In genomic region chr6:127121637-127121960, GRCh38 we compare ENCODE assay signal across 18 cellular contexts. TPM values are rescaled to one million over a fixed set of nuclear protein-coding genes. Genes with fewer than 3 reads are reported as not detected.
DNase-seq lines count a peak whose midpoint lies in the region; ATAC-seq and TF ChIP-seq lines count a peak whose summit lies in the region.
"Had no signal": no experiment of that assay in that cellular context is flagged by ENCODE, and none has a peak within 500 bp of the region (broad histone marks: within the 10 kb centered on the region; RNA-seq: fewer than 3 reads in every experiment).

No MANE protein-coding gene starts in this region.

- peak overlapping the region; percentile 92 for H3K4me2 ChIP-seq in smooth muscle cell
- H3K4me2 ChIP-seq: BLaER1, PC-9 had no signal

- peaks cover 34% of the 10 kb centered on the region for H3K27me3 Mint-ChIP-seq in activated naive CD8-positive, alpha-beta T cell
- H3K27me3 Mint-ChIP-seq in activated naive CD8-positive, alpha-beta T cell treated with anti-CD3 and anti-CD28 coated beads for 36 hours: peaks cover 60% of the 10 kb centered on the region
- H3K27me3 Mint-ChIP-seq in glutamatergic neuron (ENCODE audit: unreplicated experiment): peaks cover 14% of the 10 kb centered on the region

- peaks cover 37% of the 10 kb centered on the region for H4K20me1 ChIP-seq in smooth muscle cell (ENCODE audit: low read depth)

- H3K4me1 Mint-ChIP-seq in activated naive CD8-positive, alpha-beta T cell (ENCODE audit: low read depth): peaks cover 23% of the 10 kb centered on the region
- H3K4me1 Mint-ChIP-seq in activated naive CD8-positive, alpha-beta T cell treated with anti-CD3 and anti-CD28 coated beads for 36 hours: peaks cover 10% of the 10 kb centered on the region
- peaks cover 2% of the 10 kb centered on the region for H3K4me1 Mint-ChIP-seq in glutamatergic neuron (ENCODE audit: low read depth, unreplicated experiment)

- H3K27ac ChIP-seq in smooth muscle cell (ENCODE audit: low read depth): no peak overlapping the region
- H3K27ac ChIP-seq: BLaER1, PC-9, upper lobe of right lung had no signal

- peaks cover 80% of the 10 kb centered on the region for H3K79me2 ChIP-seq in smooth muscle cell (ENCODE audit: low read depth)

- H3K36me3 ChIP-seq in smooth muscle cell (ENCODE audit: low read depth): no peaks in the 10 kb centered on the region
- H3K36me3 ChIP-seq: BLaER1, upper lobe of right lung had no signal

- no peak for DNase-seq in activated naive CD8-positive, alpha-beta T cell treated with anti-CD3 and anti-CD28 coated beads for 36 hours
- DNase-seq in SK-N-DZ (ENCODE audit: low spot score): peak; percentile 5
- DNase-seq in glutamatergic neuron: no peak
- DNase-seq in smooth muscle cell (lab: John Stamatoyannopoulos, UW; ENCODE audit: unreplicated experiment): no peak
- no peak for DNase-seq in T-helper 1 cell

- peaks cover 16% of the 10 kb centered on the region for H3K4me1 ChIP-seq in smooth muscle cell (ENCODE audit: low read depth)

- H3K9me3 ChIP-seq in smooth muscle cell (replicated peaks; ENCODE audit: low read depth): no peaks in the 10 kb centered on the region
- H3K9me3 ChIP-seq: BLaER1, upper lobe of right lung had no signal

- H3F3A ChIP-seq in smooth muscle cell (ENCODE audit: low read depth): no peaks in the 10 kb centered on the region

- H3K9me3 Mint-ChIP-seq in activated naive CD8-positive, alpha-beta T cell (ENCODE audit: low read depth): no peaks in the 10 kb centered on the region
- no peaks in the 10 kb centered on the region for H3K9me3 Mint-ChIP-seq in activated naive CD8-positive, alpha-beta T cell treated with anti-CD3 and anti-CD28 coated beads for 36 hours
- H3K9me3 Mint-ChIP-seq in glutamatergic neuron (ENCODE audit: unreplicated experiment): peaks cover 2% of the 10 kb centered on the region
- H3K9me3 Mint-ChIP-seq: activated CD4-positive, alpha-beta T cell treated with anti-CD3 and anti-CD28 coated beads, Interleukin-2, amount 10 ng/mL, durations not matched to agents 7 days and 5 days; activated T-helper 2 cell treated with anti-CD3 and anti-CD28 coated beads, Interferon-gamma antibody, Interleukin-2, Interleukin-4, amounts not matched to agents 10 μg/mL and 5 μg/mL and 100 μg/mL, durations not matched to agents 14 hours and 24 hours and 36 hours; stimulated activated naive CD8-positive, alpha-beta T cell treated with anti-CD3 and anti-CD28 coated beads, Interleukin-15, amount 100 ng/mL, for 72 hours had no signal

- 23% methylated on average over 3 of the region's 3 CpGs for WGBS in smooth muscle cell (ENCODE audit: low lambda C conversion rate)

- peaks cover 5% of the 10 kb centered on the region for H3K27me3 ChIP-seq in smooth muscle cell (ENCODE audit: low read depth)

- no peaks in the 10 kb centered on the region for H3K36me3 Mint-ChIP-seq in activated naive CD8-positive, alpha-beta T cell
- no peaks in the 10 kb centered on the region for H3K36me3 Mint-ChIP-seq in activated naive CD8-positive, alpha-beta T cell treated with anti-CD3 and anti-CD28 coated beads for 36 hours
- H3K36me3 Mint-ChIP-seq in glutamatergic neuron (ENCODE audit: unreplicated experiment): no peaks in the 10 kb centered on the region

- ATAC-seq in HG03457 (IDR thresholded peaks at IDR 0.05; ENCODE audit: unreplicated experiment) (no peak), HG03097 (IDR thresholded peaks at IDR 0.05; ENCODE audit: low FRiP score, unreplicated experiment) (no peak)

- TF ChIP-seq CTCF in glutamatergic neuron (IDR thresholded peaks at IDR 0.05; ENCODE audit: partially characterized antibody, unreplicated experiment) (no peak), smooth muscle cell (IDR thresholded peaks at IDR 0.05; ENCODE audit: borderline replicate concordance, insufficient read depth, poor library complexity, severe bottlenecking) (no peak)

- peak overlapping the region; percentile 56 for H3K4me3 Mint-ChIP-seq in activated naive CD8-positive, alpha-beta T cell
- no peak overlapping the region for H3K4me3 Mint-ChIP-seq in activated naive CD8-positive, alpha-beta T cell treated with anti-CD3 and anti-CD28 coated beads for 36 hours
- peak overlapping the region; percentile 61 for H3K4me3 Mint-ChIP-seq in glutamatergic neuron (ENCODE audit: unreplicated experiment)
- H3K4me3 Mint-ChIP-seq: activated CD4-positive, alpha-beta T cell treated with anti-CD3 and anti-CD28 coated beads, Interleukin-2, amount 10 ng/mL, durations not matched to agents 7 days and 5 days had no signal

- no peak overlapping the region for H2AFZ ChIP-seq in smooth muscle cell (ENCODE audit: low read depth)
- H2AFZ ChIP-seq: PC-9 had no signal

- H3K27ac Mint-ChIP-seq in activated naive CD8-positive, alpha-beta T cell: no peak overlapping the region
- H3K27ac Mint-ChIP-seq in activated naive CD8-positive, alpha-beta T cell treated with anti-CD3 and anti-CD28 coated beads for 36 hours: no peak overlapping the region
- H3K27ac Mint-ChIP-seq in glutamatergic neuron (ENCODE audit: unreplicated experiment): no peak overlapping the region
- H3K27ac Mint-ChIP-seq: activated CD4-positive, alpha-beta T cell treated with anti-CD3 and anti-CD28 coated beads, Interleukin-2, amount 10 ng/mL, durations not matched to agents 7 days and 5 days; activated T-helper 2 cell treated with anti-CD3 and anti-CD28 coated beads, Interferon-gamma antibody, Interleukin-2, Interleukin-4, amounts not matched to agents 10 μg/mL and 5 μg/mL and 100 μg/mL, durations not matched to agents 14 hours and 24 hours and 36 hours; stimulated activated naive CD8-positive, alpha-beta T cell treated with anti-CD3 and anti-CD28 coated beads, Interleukin-15, amount 100 ng/mL, for 72 hours had no signal

- no peak overlapping the region for H3K9ac ChIP-seq in smooth muscle cell (ENCODE audit: low read depth)
- H3K9ac ChIP-seq: BLaER1 had no signal

- H3K4me3 ChIP-seq in smooth muscle cell: peak overlapping the region; percentile 71
- H3K4me3 ChIP-seq: BLaER1, K562, PC-9 had no signal

RNA-seq across cellular contexts. Expression of gene RSPO3, which starts 3.1 kb away (rescaled TPM):
- total RNA-seq in activated naive CD8-positive, alpha-beta T cell treated with anti-CD3 and anti-CD28 coated beads for 36 hours: not detected
- polyA plus RNA-seq in SK-N-DZ (2014; cell fraction: cytosol; rRNA removed): not detected in 2 replicates
- 0.65 TPM in 1 of 2 replicates, not detected in the other for polyA plus RNA-seq in SK-N-DZ (2014; cell fraction: nucleus; rRNA removed)
- total RNA-seq in glutamatergic neuron (ENCODE audit: unreplicated experiment): not detected
- total RNA-seq in smooth muscle cell: 21.7 and 28.8 TPM in 2 replicates
- polyA plus RNA-seq in smooth muscle cell: 70.1 and 74.5 TPM in 2 replicates
- total RNA-seq: A172; activated CD4-positive, alpha-beta T cell treated with anti-CD3 and anti-CD28 coated beads, Interleukin-2, amount 10 ng/mL, durations not matched to agents 7 days and 5 days; activated T-helper 2 cell treated with anti-CD3 and anti-CD28 coated beads, Interferon-gamma antibody, Interleukin-2, Interleukin-4, amounts not matched to agents 10 μg/mL and 5 μg/mL and 100 μg/mL, durations not matched to agents 14 hours and 24 hours and 36 hours; G401; K562; PC-9; T-helper 1 cell treated with Interleukin-12 subunit alpha and Interleukin-12 subunit beta and Interleukin-4 antibody, amounts not matched to agents 30 ng/mL and 1 ng/mL, for 36 hours had no signal
- polyA plus RNA-seq: K562 had no signal

Comparison
In these comparisons a context has a peak if more than half of its experiments do, and no peak if none do; other contexts are left out.
1. RNA of gene RSPO3, which starts 3.1 kb away (total RNA-seq): 21.7 to 28.8 TPM in smooth muscle cell; not detected in activated naive CD8-positive, alpha-beta T cell treated with anti-CD3 and anti-CD28 coated beads for 36 hours and not detected in glutamatergic neuron (single experiment); every median in the first group is over 10 times any median in the second.